ENCODE assay signal across 31 cellular contexts in genomic region chr16:27892879-27893278, GRCh38.
DNase-seq lines count a peak whose midpoint lies in the region; ATAC-seq, FAIRE-seq and TF ChIP-seq lines count a peak whose summit lies in the region.
"Had no signal": no experiment of that assay in that cellular context is flagged by ENCODE, and none has a peak within 500 bp of the region (broad histone marks: within the 10 kb centered on the region; RNA-seq: fewer than 3 reads in every experiment).

No MANE protein-coding gene starts in this region.

- no peak overlapping the region for H3K18ac ChIP-seq in H1 (ENCODE audit: extremely low read depth, low read length)

- no peak overlapping the region for H2BK120ac ChIP-seq in H1 (replicated peaks; ENCODE audit: low read depth, low read length)

- DNase-seq in HT-29 (ENCODE audit: low spot score), result peak; percentile 31
- DNase-seq in H1 (ENCODE audit: low read depth in 1 of 2, low spot score in 2 of 2), result peak; percentile 27 to 52
- peak; percentile 9 for DNase-seq in left kidney (ENCODE audit: low read depth, low spot score)
- no peak for DNase-seq in lower lobe of right lung
- no peak for DNase-seq in activated naive CD4-positive, alpha-beta T cell treated with anti-CD3 and anti-CD28 coated beads, Interleukin-2, amount 50 U/mL, for 72 hours (ENCODE audit: low spot score in 2 of 2)
- no peak for DNase-seq in T-helper 1 cell
- DNase-seq: activated CD4-positive, CD25-positive, alpha-beta regulatory T cell treated with anti-CD3 and anti-CD28 coated beads, Interleukin-2, amount 50 U/mL, for 72 hours; activated CD8-positive, alpha-beta T cell treated with anti-CD3 and anti-CD28 coated beads for 36 hours; activated naive CD4-positive, alpha-beta T cell treated with anti-CD3 and anti-CD28 coated beads, Interleukin-2, amount 50 U/mL, for 16 hours; CD4-positive, alpha-beta memory T cell; colonic mucosa; effector memory CD4-positive, alpha-beta T cell; foreskin fibroblast; heart right ventricle; left ventricle myocardium superior; midbrain; naive thymus-derived CD4-positive, alpha-beta T cell; NCI-H1048; NCI-H1694; NCI-H2171 treated with DMSO at 0.1 percent for 48 hours; NCI-H524 treated with DMSO at 0.1 percent for 48 hours; nucleus accumbens; Peyer's patch; SJCRH30; stimulated activated naive CD4-positive, alpha-beta T cell; testis had no signal

- H3K79me1 ChIP-seq in H1 (ENCODE audit: low read depth, low read length), result no peaks in the 10 kb centered on the region

- H3K56ac ChIP-seq in H1 (replicated peaks; ENCODE audit: insufficient read length, low read depth, low read length), result no peak overlapping the region

- 0 out of 2 replicates have a peak overlapping the region, but pooled peaks have one; percentile 71 for H2BK12ac ChIP-seq in H1 (ENCODE audit: low read depth, low read length)

- no peak overlapping the region for H3K27ac Mint-ChIP-seq in activated naive CD4-positive, alpha-beta T cell treated with anti-CD3 and anti-CD28 coated beads, Interleukin-2, amount 50 U/mL, for 72 hours
- H3K27ac Mint-ChIP-seq: activated CD8-positive, alpha-beta T cell treated with anti-CD3 and anti-CD28 coated beads for 36 hours; activated T-helper 17 cell treated with anti-CD3 and anti-CD28 coated beads, Interleukin-2, amount 50 U/mL, for 72 hours; CD4-positive, alpha-beta memory T cell; naive thymus-derived CD4-positive, alpha-beta T cell had no signal

- H3K36me3 ChIP-seq in DOHH2 (ENCODE audit: control insufficient read depth, low read length) (no peaks in the 10 kb centered on the region), H1 (ENCODE audit: control insufficient read depth in 2 of 4, insufficient read depth in 4 of 4, low read length in 3 of 4) (no peaks in the 10 kb centered on the region), lower lobe of right lung (no peaks in the 10 kb centered on the region)
- H3K36me3 ChIP-seq: colonic mucosa, heart right ventricle, Peyer's patch, SJCRH30 had no signal

- no peak overlapping the region for H3K4me3 ChIP-seq in DOHH2 (ENCODE audit: low read length)
- H3K4me3 ChIP-seq in H1 (ENCODE audit: extremely low read depth in 1 of 4, insufficient read depth in 2 of 4, low read depth in 3 of 4, low read length in 4 of 4), result no peak overlapping the region
- H3K4me3 ChIP-seq in lower lobe of right lung, result no peak overlapping the region
- H3K4me3 ChIP-seq: colonic mucosa, heart right ventricle, Peyer's patch, SJCRH30, testis had no signal

- no peak overlapping the region for H3K14ac ChIP-seq in H1 (ENCODE audit: insufficient read length)

- no peak for TF ChIP-seq EP300 in H1 (IDR thresholded peaks at IDR 0.05; ENCODE audit: borderline replicate concordance in 1 of 2, low read depth in 2 of 2, low read length in 2 of 2)

- H2AFZ ChIP-seq in H1 (ENCODE audit: low read length), result 0 out of 2 replicates have a peak overlapping the region, but pooled peaks have one; percentile 5

- H3K9me3 ChIP-seq in DOHH2 (ENCODE audit: control insufficient read depth, insufficient read depth, low read length), result no peaks in the 10 kb centered on the region
- H3K9me3 ChIP-seq in H1 (ENCODE audit: insufficient read depth in 2 of 2, low read depth in 1 of 2, low read length in 1 of 2), result peaks cover 0 to 4% of the 10 kb centered on the region in 2 experiments; a peak in 1 of 4 replicates
- no peaks in the 10 kb centered on the region for H3K9me3 ChIP-seq in lower lobe of right lung
- H3K9me3 ChIP-seq: colonic mucosa, SJCRH30, testis had no signal

- no peak overlapping the region for H3K23ac ChIP-seq in H1 (ENCODE audit: insufficient read length)

- no peak for TF ChIP-seq POLR2A in H1 (IDR thresholded peaks at IDR 0.05; ENCODE audit: control extremely low read depth in 1 of 2, low read depth in 2 of 2, low read length in 2 of 2)

- H3K4me1 ChIP-seq in DOHH2 (ENCODE audit: control insufficient read depth, low read length) (no peaks in the 10 kb centered on the region), H1 (replicated peaks in 1 of 4; ENCODE audit: control insufficient read depth in 3 of 4, insufficient read depth in 4 of 4, low read length in 3 of 4) (peaks cover 0 to 2% (median 0%) of the 10 kb centered on the region in 4 experiments; a peak in 2 of 7 replicates), lower lobe of right lung (no peaks in the 10 kb centered on the region)
- H3K4me1 ChIP-seq: colonic mucosa, heart right ventricle, Peyer's patch, SJCRH30, testis had no signal

- ATAC-seq in lower lobe of right lung, result no peak
- ATAC-seq in activated naive CD4-positive, alpha-beta T cell treated with anti-CD3 and anti-CD28 coated beads, Interleukin-2, amount 50 U/mL, for 72 hours, result no peak
- ATAC-seq: activated CD8-positive, alpha-beta T cell treated with anti-CD3 and anti-CD28 coated beads for 36 hours; activated T-helper 17 cell treated with anti-CD3 and anti-CD28 coated beads, Interleukin-2, amount 50 U/mL, for 72 hours; esophagus mucosa; heart right ventricle; left ventricle myocardium superior; naive thymus-derived CD4-positive, alpha-beta T cell had no signal

- no peaks in the 10 kb centered on the region for H3K36me3 Mint-ChIP-seq in activated naive CD4-positive, alpha-beta T cell treated with anti-CD3 and anti-CD28 coated beads, Interleukin-2, amount 50 U/mL, for 72 hours
- H3K36me3 Mint-ChIP-seq: CD4-positive, alpha-beta memory T cell had no signal

- CTCF ChIA-PET in H1 (lab: Charles Lee; ENCODE audit: partially characterized antibody), result interaction anchor here (0.6 to 4.2 kb wide), 20 partner anchors 9 to 187 kb away, joined by 3 to 28 read pairs (median 4); no protein-coding TSS in a partner anchor

- H3K9me3 Mint-ChIP-seq in activated naive CD4-positive, alpha-beta T cell treated with anti-CD3 and anti-CD28 coated beads, Interleukin-2, amount 50 U/mL, for 72 hours, result no peaks in the 10 kb centered on the region
- H3K9me3 Mint-ChIP-seq: activated CD8-positive, alpha-beta T cell treated with anti-CD3 and anti-CD28 coated beads for 36 hours; activated T-helper 17 cell treated with anti-CD3 and anti-CD28 coated beads, Interleukin-2, amount 50 U/mL, for 72 hours had no signal

- WGBS in H1 (ENCODE audit: extremely low coverage in 1 of 2, insufficient coverage in 1 of 2, insufficient read length in 1 of 2, insufficient replicate concordance in 2 of 2, low coverage in 1 of 2, low lambda C conversion rate in 2 of 2, missing lambda C conversion rate in 1 of 2), 2 experiments, result 54% methylated on average over 9 of the region's 9 CpGs; no CpG with 5 or more reads in 1 of the 2 experiments

- TF ChIP-seq CTCF in DOHH2 (IDR thresholded peaks at IDR 0.05; ENCODE audit: low read depth, low read length, poor library complexity, severe bottlenecking), result peak; percentile 16
- peak; percentile 39 to 65 (median 44) for TF ChIP-seq CTCF in H1 (IDR thresholded peaks at IDR 0.05; ENCODE audit: control extremely low read depth in 1 of 3, insufficient read depth in 1 of 3, low read depth in 1 of 3, low read length in 3 of 3)
- TF ChIP-seq CTCF in lower lobe of right lung (IDR thresholded peaks at IDR 0.05), result no peak

- intact Hi-C loops in lower lobe of right lung (cut with DNase I), result no loop called here

- no peak overlapping the region for H2BK5ac ChIP-seq in H1 (ENCODE audit: low read depth, low read length)

- no peak overlapping the region for H4K8ac ChIP-seq in H1 (ENCODE audit: extremely low read depth, insufficient read depth, low read length)

- no peak overlapping the region for H2BK20ac ChIP-seq in H1 (ENCODE audit: low read length)

- H3K27me3 ChIP-seq in DOHH2 (ENCODE audit: control insufficient read depth, low read length) (no peaks in the 10 kb centered on the region), H1 (replicated peaks in 1 of 4; ENCODE audit: control insufficient read depth in 3 of 4, extremely low read depth in 1 of 4, insufficient read depth in 3 of 4, low read length in 3 of 4) (no peaks in the 10 kb centered on the region; a peak in 1 of 7 replicates), lower lobe of right lung (ENCODE audit: low read depth) (peaks cover 31% of the 10 kb centered on the region)
- H3K27me3 ChIP-seq: colonic mucosa, Peyer's patch, SJCRH30, testis had no signal

- H4K91ac ChIP-seq in H1 (replicated peaks; ENCODE audit: insufficient read length, low read length), result no peak overlapping the region

- H2AK5ac ChIP-seq in H1 (ENCODE audit: low read depth, low read length), result no peak overlapping the region

- no peak overlapping the region for H3K27ac ChIP-seq in DOHH2 (ENCODE audit: low read depth, low read length)
- H3K27ac ChIP-seq in H1 (ENCODE audit: low read depth, low read length), result no peak overlapping the region
- no peak overlapping the region for H3K27ac ChIP-seq in lower lobe of right lung
- H3K27ac ChIP-seq: colonic mucosa, heart right ventricle, Peyer's patch, SJCRH30, testis had no signal

- H4K5ac ChIP-seq in H1 (ENCODE audit: insufficient read length, low read depth, low read length), result no peak overlapping the region

- peak; percentile 32 to 48 for TF ChIP-seq RAD21 in H1 (IDR thresholded peaks at IDR 0.05 in 1 of 2, conservative IDR thresholded peaks at IDR 0.05 in 1 of 2; ENCODE audit: low read depth in 2 of 2, low read length in 2 of 2)

- H3K23me2 ChIP-seq in H1 (ENCODE audit: low read depth, low read length), result peaks cover 1% of the 10 kb centered on the region; the same call in 1 of the 2 replicates

- H3K9ac ChIP-seq in H1 (replicated peaks in 1 of 4; ENCODE audit: extremely low read depth in 1 of 4, low read depth in 3 of 4, low read length in 3 of 4), result no peak overlapping the region

- FAIRE-seq in H1 (lab: Jason Lieb, UNC), result no peak
- FAIRE-seq: bronchial epithelial cell, urothelium cell line had no signal

- H3K4me2 ChIP-seq in DOHH2 (ENCODE audit: low read length) (no peak overlapping the region), H1 (ENCODE audit: insufficient read depth in 1 of 2, low read depth in 2 of 2, low read length in 2 of 2) (no peak overlapping the region)

- H3K4ac ChIP-seq in H1 (replicated peaks; ENCODE audit: insufficient read length, low read depth, low read length), result no peak overlapping the region

- no peak overlapping the region for H2BK15ac ChIP-seq in H1 (ENCODE audit: low read length)

- no peaks in the 10 kb centered on the region for H3K9me2 ChIP-seq in DOHH2 (replicated peaks; ENCODE audit: control insufficient read depth, low read length)

- POLR2A ChIA-PET in H1 (lab: Charles Lee; ENCODE audit: partially characterized antibody), result no interaction called here

- H4K20me1 ChIP-seq in DOHH2 (ENCODE audit: control insufficient read depth, insufficient read depth, low read depth, low read length) (no peaks in the 10 kb centered on the region), H1 (replicated peaks in 1 of 2; ENCODE audit: control insufficient read depth in 1 of 2, insufficient read depth in 2 of 2, low read length in 2 of 2) (no peaks in the 10 kb centered on the region)

- no peaks in the 10 kb centered on the region for H3F3A ChIP-seq in DOHH2 (ENCODE audit: control insufficient read depth, insufficient read depth)

- H3K79me2 ChIP-seq in DOHH2 (ENCODE audit: control insufficient read depth, low read length) (no peaks in the 10 kb centered on the region), H1 (ENCODE audit: control insufficient read depth in 1 of 2, insufficient read depth in 2 of 2, low read length in 2 of 2) (no peaks in the 10 kb centered on the region)

TF ChIP-seq in H1, 55 proteins besides CTCF, POLR2A, EP300 and RAD21:
- TF ChIP-seq YY1 (IDR thresholded peaks at IDR 0.05; ENCODE audit: low read depth, low read length) (peak; percentile 74), SP1 (IDR thresholded peaks at IDR 0.05; ENCODE audit: low read depth, low read length) (no peak), TBP (IDR thresholded peaks at IDR 0.05; ENCODE audit: low read depth, low read length) (peak; percentile 87)

Comparison
In these comparisons a context has a peak if more than half of its experiments do, and no peak if none do; other contexts are left out.
1. DNase-seq: peak in HT-29 (single experiment), H1 (2 of 2) and left kidney (single experiment); none in lower lobe of right lung (single experiment), activated naive CD4-positive, alpha-beta T cell treated with anti-CD3 and anti-CD28 coated beads, Interleukin-2, amount 50 U/mL, for 72 hours (0 of 2) and T-helper 1 cell (0 of 5).